Comparison of ENCODE assay signal across 8 cellular contexts in the genomic region with DNA sequence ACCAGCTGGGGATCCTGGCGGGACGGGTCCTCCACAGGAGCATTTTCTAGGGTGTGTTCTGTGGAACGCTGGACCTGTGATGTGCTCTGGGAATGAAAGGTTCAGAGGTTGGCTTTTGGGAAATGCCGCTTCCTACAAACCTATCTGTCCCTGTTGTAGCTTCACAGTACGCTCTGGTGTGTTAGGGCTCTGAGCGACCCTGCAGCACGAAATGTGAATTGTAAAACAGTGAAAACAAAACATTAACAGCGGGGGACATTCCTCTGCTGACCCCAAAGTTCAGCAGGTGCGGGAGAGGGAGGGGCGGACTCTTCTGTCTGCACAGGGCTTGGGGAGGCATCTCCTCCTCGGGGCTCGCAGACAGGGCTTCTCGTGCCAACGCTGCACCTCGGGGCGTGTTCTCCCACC.
A peak's percentile ranks its signal among the peaks of the same experiment; 100 is the strongest.
DNase-seq lines count a peak whose midpoint lies in the region; ATAC-seq lines count a peak whose summit lies in the region.

No MANE protein-coding gene starts in this region.

- peaks cover 46% of the 10 kb centered on the region for H3K27me3 ChIP-seq in iPS DF 6.9 (ENCODE audit: control insufficient read depth, insufficient read depth, low read length)
- peaks cover 6 to 13% of the 10 kb centered on the region in 2 donors for H3K27me3 ChIP-seq in stomach smooth muscle (ENCODE audit: control insufficient read depth in 1 of 2, insufficient read depth in 2 of 2, low read length in 2 of 2)

- ATAC-seq in activated CD4-positive, alpha-beta T cell treated with anti-CD3 and anti-CD28 coated beads for 36 hours = peak; percentile 60
- peak; percentile 63 for ATAC-seq in T-helper 17 cell
- no peak for ATAC-seq in HG03097 (IDR thresholded peaks at IDR 0.05; ENCODE audit: low FRiP score, unreplicated experiment)

- H3K4me1 ChIP-seq in iPS DF 6.9 (ENCODE audit: control insufficient read depth, insufficient read depth, low read length) (peaks cover 3% of the 10 kb centered on the region; the same call in 1 of the 2 replicates), stomach smooth muscle (ENCODE audit: control insufficient read depth, insufficient read depth, low read length) (peaks cover 5% of the 10 kb centered on the region)

- CTCF ChIA-PET in activated CD4-positive, alpha-beta T cell treated with anti-CD3 and anti-CD28 coated beads for 36 hours (lab: Charles Lee) = interaction anchor here (1.0 kb wide), 1 partner anchor 12 kb away, joined by 6 read pairs; no protein-coding TSS in a partner anchor

- DNase-seq in activated CD4-positive, alpha-beta T cell treated with anti-CD3 and anti-CD28 coated beads for 36 hours = no peak
- DNase-seq in activated CD4-positive, alpha-beta T cell treated with anti-CD3 and anti-CD28 coated beads for 4 hours = no peak
- DNase-seq in T-helper 17 cell (no peak), iPS DF 6.9 (ENCODE audit: low read depth, low spot score) (peak; percentile 82), posterior cingulate gyrus (no peak)
- DNase-seq in effector CD8-positive, alpha-beta T cell (lab: John Stamatoyannopoulos, UW) = no peak

- H3K27me3 Mint-ChIP-seq in activated CD4-positive, alpha-beta T cell treated with anti-CD3 and anti-CD28 coated beads for 36 hours = peaks cover 5% of the 10 kb centered on the region
- peaks cover 18% of the 10 kb centered on the region for H3K27me3 Mint-ChIP-seq in T-helper 17 cell

- H3K36me3 ChIP-seq in iPS DF 6.9 (ENCODE audit: control insufficient read depth, insufficient read depth, low read length) (no peaks in the 10 kb centered on the region), stomach smooth muscle (ENCODE audit: control insufficient read depth in 2 of 2, insufficient read depth in 2 of 2, low read length in 2 of 2) (no peaks in the 10 kb centered on the region)

- H3K36me3 Mint-ChIP-seq in activated CD4-positive, alpha-beta T cell treated with anti-CD3 and anti-CD28 coated beads for 36 hours (ENCODE audit: low read depth) = no peaks in the 10 kb centered on the region
- peaks cover 3% of the 10 kb centered on the region for H3K36me3 Mint-ChIP-seq in T-helper 17 cell (ENCODE audit: low read depth)

- H3K27ac ChIP-seq in iPS DF 6.9 (ENCODE audit: low read length) (no peak overlapping the region), stomach smooth muscle (ENCODE audit: low read length) (no peak overlapping the region)

- peaks cover 4% of the 10 kb centered on the region for H3K9me3 Mint-ChIP-seq in activated CD4-positive, alpha-beta T cell treated with anti-CD3 and anti-CD28 coated beads for 36 hours (ENCODE audit: low read depth)

- no peak overlapping the region for H3K27ac Mint-ChIP-seq in activated CD4-positive, alpha-beta T cell treated with anti-CD3 and anti-CD28 coated beads for 36 hours
- no peak overlapping the region for H3K27ac Mint-ChIP-seq in T-helper 17 cell

- POLR2A ChIA-PET in activated CD4-positive, alpha-beta T cell treated with anti-CD3 and anti-CD28 coated beads for 36 hours (lab: Charles Lee) = interaction anchor here (0.6 to 0.7 kb wide), 4 partner anchors 37 to 968 kb away, joined by 3 to 9 read pairs (median 6); no protein-coding TSS in a partner anchor

- no CpG with 5 or more reads among the region's 16 CpGs for WGBS in iPS DF 6.9 (ENCODE audit: insufficient coverage, insufficient read length)

- peak overlapping the region; percentile 60 for H3K4me3 Mint-ChIP-seq in activated CD4-positive, alpha-beta T cell treated with anti-CD3 and anti-CD28 coated beads for 36 hours
- peak overlapping the region; percentile 86 for H3K4me3 Mint-ChIP-seq in T-helper 17 cell

- H3K4me3 ChIP-seq in iPS DF 6.9 (ENCODE audit: low read length) = peak overlapping the region; percentile 19; the same call in 1 of the 2 replicates
- H3K4me3 ChIP-seq in stomach smooth muscle (ENCODE audit: low read length in 2 of 2) = peak overlapping the region; percentile 40 to 55

- intact Hi-C loops in activated CD4-positive, alpha-beta T cell treated with anti-CD3 and anti-CD28 coated beads for 36 hours (cut with DNase I, micrococcal nuclease) = loop anchor here in 1 of 2 experiments (5.0 kb wide), 1 partner anchor 156 kb away; the partner anchor contains the start of gene NRN1
- intact Hi-C loops in posterior cingulate gyrus (cut with DNase I) = no loop called here

- H3K9ac ChIP-seq in stomach smooth muscle (ENCODE audit: low read length in 2 of 2) = no peak overlapping the region

- peaks cover 7% of the 10 kb centered on the region for H3K4me1 Mint-ChIP-seq in activated CD4-positive, alpha-beta T cell treated with anti-CD3 and anti-CD28 coated beads for 36 hours
- H3K4me1 Mint-ChIP-seq in T-helper 17 cell = peaks cover 8% of the 10 kb centered on the region

- H3K9me3 ChIP-seq in T-helper 17 cell (ENCODE audit: control insufficient read depth, low read length, poor library complexity, severe bottlenecking) (no peaks in the 10 kb centered on the region), iPS DF 6.9 (ENCODE audit: control insufficient read depth, insufficient read depth, low read length) (no peaks in the 10 kb centered on the region), stomach smooth muscle (ENCODE audit: control insufficient read depth in 2 of 2, low read length in 2 of 2) (peaks cover 3 to 8% of the 10 kb centered on the region in 2 donors)
